1 cellular context compared by ENCODE assay signal in the genomic region with DNA sequence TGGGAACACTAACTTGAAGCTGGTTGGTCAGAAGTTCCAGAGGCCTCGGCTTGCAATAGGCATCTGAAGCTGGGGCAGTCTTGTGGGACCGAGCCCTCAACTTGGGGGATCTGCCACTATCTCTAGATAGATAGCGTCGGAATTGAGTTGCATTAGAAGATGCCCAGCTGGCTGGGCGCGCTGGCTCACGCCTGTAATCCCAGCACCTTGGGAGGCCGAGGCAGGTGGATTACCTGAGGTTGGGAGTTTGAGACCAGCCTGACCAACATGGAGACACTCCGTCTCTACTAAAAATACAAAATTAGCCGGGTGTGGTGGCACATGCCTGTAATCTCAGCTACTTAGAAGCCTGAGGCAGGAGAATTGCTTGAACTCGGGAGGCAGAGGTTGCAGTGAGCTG. TPM values are rescaled to one million over a fixed set of nuclear protein-coding genes. Genes with fewer than 3 reads are reported as not detected.
"Had no signal": no experiment of that assay in that cellular context is flagged by ENCODE, and none has a peak within 500 bp of the region (broad histone marks: within the 10 kb centered on the region; RNA-seq: fewer than 3 reads in every experiment).

No MANE protein-coding gene starts in this region.

RNA-seq across cellular contexts. Expression of a gene that starts 4.0 kb away (rescaled TPM):
- total RNA-seq: activated B cell treated with CpG ODN at 0.5 μM for 24 hours had no signal
